Comparison of ENCODE assay signal across 8 cellular contexts in the genomic region with DNA sequence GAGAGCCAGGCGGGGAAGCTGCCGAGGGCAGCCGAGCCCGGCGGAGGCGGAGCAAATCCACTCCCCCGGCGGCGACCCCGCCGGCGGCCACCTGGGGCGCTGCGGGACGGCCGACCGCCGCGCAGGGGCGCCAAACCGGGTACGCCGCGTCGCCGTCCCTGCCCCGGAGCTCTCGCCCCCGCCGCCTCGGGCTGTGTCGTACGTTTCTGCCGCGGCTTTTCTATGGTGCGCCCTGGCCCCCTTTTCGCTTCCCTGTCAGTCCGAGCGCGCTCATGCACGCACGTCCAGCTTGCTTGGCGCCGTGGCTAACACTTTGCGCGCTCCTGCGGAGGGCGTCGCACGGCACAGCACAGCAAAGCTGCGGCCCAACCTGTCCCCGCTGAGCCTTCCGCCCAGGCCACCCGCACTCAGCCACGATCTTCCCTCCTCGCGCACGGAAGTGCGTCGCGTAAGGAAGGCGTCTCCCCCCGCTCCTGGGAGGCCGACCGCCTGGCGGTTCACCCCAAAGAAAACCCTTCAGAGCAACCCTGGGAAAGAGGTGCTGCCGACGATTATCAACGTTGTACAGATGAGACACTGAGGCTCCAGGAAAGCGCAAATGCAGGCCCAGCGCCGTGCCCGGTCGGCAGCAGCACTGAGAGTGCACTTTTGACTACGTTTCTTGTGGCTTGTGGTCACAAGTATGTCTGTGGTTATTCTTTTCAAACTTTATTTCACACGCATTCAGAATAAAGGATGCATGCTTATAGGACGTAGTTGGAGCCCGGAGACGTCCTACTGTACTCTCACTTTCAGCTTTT. TPM values are rescaled to one million over a fixed set of nuclear protein-coding genes. Genes with fewer than 3 reads are reported as not detected.
A peak's percentile ranks its signal among the peaks of the same experiment; 100 is the strongest.
DNase-seq lines count a peak whose midpoint lies in the region; ATAC-seq and TF ChIP-seq lines count a peak whose summit lies in the region.

HECTD1 (minus strand) TSS at position 48 of the 800 bp plus-strand sequence. CDS start 1,857 bp downstream, outside the sequence.

- peaks cover 0 to under 1% of the 10 kb centered on the region in 2 donors for H3K36me3 ChIP-seq in ascending aorta

- peak; percentile 66 for TF ChIP-seq POLR2A in GM18505 (IDR thresholded peaks at IDR 0.05; ENCODE audit: borderline replicate concordance, extremely low read depth, insufficient read depth, insufficient read length)

- intact Hi-C loops in T-helper 2 cell treated with Interferon-gamma antibody and Interleukin-4, amounts not matched to agents 100 ng/mL and 5 ng/mL, for 36 hours (cut with micrococcal nuclease), result loop anchor here (1.0 to 5.0 kb wide), 9 partner anchors 81 to 995 kb away; partner anchors contain the start of genes AP4S1, ARHGAP5, DTD2 and HEATR5A
- intact Hi-C loops in ascending aorta (cut with DNase I), result loop anchor here (1.0 to 5.0 kb wide), 8 partner anchors 43 to 994 kb away; partner anchors contain the start of genes ARHGAP5, RNU6-7, RNU6-8 and STRN3

- TF ChIP-seq CTCF in ascending aorta (IDR thresholded peaks at IDR 0.05) (peak; percentile 22 to 89 (median 37)), retinal pigment epithelial cell (conservative IDR thresholded peaks at IDR 0.05; ENCODE audit: low read depth, low read length) (peak; percentile 44)

- H3K27me3 ChIP-seq in ascending aorta, result no peaks in the 10 kb centered on the region

- ATAC-seq in GM18505 (IDR thresholded peaks at IDR 0.05; ENCODE audit: unreplicated experiment), result peak; percentile 78
- ATAC-seq in HG02938 (IDR thresholded peaks at IDR 0.05; ENCODE audit: unreplicated experiment), result peak; percentile 61

- peaks cover 7 to 22% of the 10 kb centered on the region in 2 donors for H3K4me1 ChIP-seq in ascending aorta

- H3K4me3 ChIP-seq in ascending aorta (peak within 1 kb of the TSS; percentile 82 to 98), retinal pigment epithelial cell (ENCODE audit: low read length) (peak within 1 kb of the TSS; percentile 60)

- no peaks in the 10 kb centered on the region for H3K9me3 ChIP-seq in ascending aorta

- peak; percentile 72 for DNase-seq in NCI-H1694 (lab: John Stamatoyannopoulos, UW)
- peak; percentile 59 to 93 for DNase-seq in ascending aorta (ENCODE audit: low spot score in 2 of 2)
- DNase-seq in hepatic stellate cell (ENCODE audit: low spot score), result peak; percentile 91
- DNase-seq in retinal pigment epithelial cell (ENCODE audit: low read depth), result peak; percentile 52
- no peak for DNase-seq in cortex of kidney (lab: John Stamatoyannopoulos, UW)

- H3K27ac ChIP-seq in ascending aorta, result peak within 1 kb of the TSS; percentile 98 to 100

RNA-seq across cellular contexts. Expression of gene HECTD1, which starts in this region (rescaled TPM):
- 94.1 and 107 TPM in 2 replicates for total RNA-seq in T-helper 2 cell treated with Interferon-gamma antibody and Interleukin-4, amounts not matched to agents 100 ng/mL and 5 ng/mL, for 36 hours
- 63.6 TPM for total RNA-seq in ascending aorta
